In the genomic region with DNA sequence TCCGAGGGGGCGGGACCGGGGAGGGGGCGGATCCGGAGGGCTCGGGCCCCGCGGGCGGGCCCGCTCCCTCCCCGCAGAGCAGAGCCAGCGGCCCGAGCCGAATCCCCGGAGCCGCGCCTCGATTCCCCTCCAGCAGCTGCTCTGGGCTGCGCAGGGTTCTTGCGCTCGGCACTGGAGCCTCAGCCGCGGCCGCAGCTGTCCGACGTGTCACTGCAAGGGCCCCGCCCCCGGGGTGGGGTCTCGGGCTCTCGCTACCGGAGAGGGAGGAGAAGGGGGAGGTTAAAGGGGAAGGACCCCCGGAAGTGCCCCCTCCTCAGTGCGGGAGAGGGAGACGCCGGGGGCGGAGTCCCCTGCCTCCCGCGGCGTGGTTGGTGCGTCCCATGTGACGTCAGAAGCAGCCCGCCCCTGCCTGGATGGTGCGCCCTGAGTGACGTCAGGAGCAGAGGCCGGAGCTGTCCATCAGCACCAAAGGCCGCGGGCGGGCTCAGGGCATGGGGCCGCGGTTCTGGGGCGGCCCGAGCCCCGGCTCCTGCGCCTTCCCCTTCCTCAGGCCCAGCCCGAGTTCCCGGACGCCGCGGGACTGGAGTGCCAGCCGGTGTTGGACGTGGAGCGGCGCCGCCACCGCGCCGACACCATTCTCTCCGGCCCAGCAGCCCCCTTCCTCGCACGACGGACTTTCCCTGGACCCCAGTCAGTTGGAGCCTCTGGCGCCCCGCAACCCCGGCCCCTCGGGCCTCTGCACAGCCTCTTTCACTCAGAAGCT, we compare ENCODE assay signal across 8 cellular contexts. TPM values are rescaled to one million over a fixed set of nuclear protein-coding genes. Genes with fewer than 3 reads are reported as not detected.
DNase-seq lines count a peak whose midpoint lies in the region; ATAC-seq and TF ChIP-seq lines count a peak whose summit lies in the region.

A gene with protein sequence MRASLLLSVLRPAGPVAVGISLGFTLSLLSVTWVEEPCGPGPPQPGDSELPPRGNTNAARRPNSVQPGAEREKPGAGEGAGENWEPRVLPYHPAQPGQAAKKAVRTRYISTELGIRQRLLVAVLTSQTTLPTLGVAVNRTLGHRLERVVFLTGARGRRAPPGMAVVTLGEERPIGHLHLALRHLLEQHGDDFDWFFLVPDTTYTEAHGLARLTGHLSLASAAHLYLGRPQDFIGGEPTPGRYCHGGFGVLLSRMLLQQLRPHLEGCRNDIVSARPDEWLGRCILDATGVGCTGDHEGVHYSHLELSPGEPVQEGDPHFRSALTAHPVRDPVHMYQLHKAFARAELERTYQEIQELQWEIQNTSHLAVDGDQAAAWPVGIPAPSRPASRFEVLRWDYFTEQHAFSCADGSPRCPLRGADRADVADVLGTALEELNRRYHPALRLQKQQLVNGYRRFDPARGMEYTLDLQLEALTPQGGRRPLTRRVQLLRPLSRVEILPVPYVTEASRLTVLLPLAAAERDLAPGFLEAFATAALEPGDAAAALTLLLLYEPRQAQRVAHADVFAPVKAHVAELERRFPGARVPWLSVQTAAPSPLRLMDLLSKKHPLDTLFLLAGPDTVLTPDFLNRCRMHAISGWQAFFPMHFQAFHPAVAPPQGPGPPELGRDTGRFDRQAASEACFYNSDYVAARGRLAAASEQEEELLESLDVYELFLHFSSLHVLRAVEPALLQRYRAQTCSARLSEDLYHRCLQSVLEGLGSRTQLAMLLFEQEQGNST (minus strand): TSS at position 214 of the 763 bp plus-strand sequence. CDS start 271 bp downstream, outside the sequence.
A gene with protein sequence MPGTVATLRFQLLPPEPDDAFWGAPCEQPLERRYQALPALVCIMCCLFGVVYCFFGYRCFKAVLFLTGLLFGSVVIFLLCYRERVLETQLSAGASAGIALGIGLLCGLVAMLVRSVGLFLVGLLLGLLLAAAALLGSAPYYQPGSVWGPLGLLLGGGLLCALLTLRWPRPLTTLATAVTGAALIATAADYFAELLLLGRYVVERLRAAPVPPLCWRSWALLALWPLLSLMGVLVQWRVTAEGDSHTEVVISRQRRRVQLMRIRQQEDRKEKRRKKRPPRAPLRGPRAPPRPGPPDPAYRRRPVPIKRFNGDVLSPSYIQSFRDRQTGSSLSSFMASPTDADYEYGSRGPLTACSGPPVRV (plus strand): TSS at position 433 of the 763 bp plus-strand sequence. CDS start 700 bp downstream, outside the sequence.

- no peak for TF ChIP-seq CTCF in progenitor cell of endocrine pancreas (IDR thresholded peaks at IDR 0.05; ENCODE audit: unreplicated experiment)

- H3K4me1 Mint-ChIP-seq in T-helper 17 cell = peaks cover 21% of the 10 kb centered on the region
- peaks cover 16% of the 10 kb centered on the region for H3K4me1 Mint-ChIP-seq in progenitor cell of endocrine pancreas (ENCODE audit: low read depth)

- H3K36me3 Mint-ChIP-seq in T-helper 17 cell (ENCODE audit: low read depth) = no peaks in the 10 kb centered on the region
- peaks cover 19% of the 10 kb centered on the region for H3K36me3 Mint-ChIP-seq in progenitor cell of endocrine pancreas (ENCODE audit: insufficient read depth)

- H3K27me3 Mint-ChIP-seq in T-helper 17 cell = peaks cover 8% of the 10 kb centered on the region
- H3K27me3 Mint-ChIP-seq in progenitor cell of endocrine pancreas = peaks cover 27% of the 10 kb centered on the region

- no peaks in the 10 kb centered on the region for H3K9me3 Mint-ChIP-seq in progenitor cell of endocrine pancreas (ENCODE audit: low read depth)

- no peaks in the 10 kb centered on the region for H3K9me3 ChIP-seq in T-helper 17 cell (ENCODE audit: control insufficient read depth, low read length, poor library complexity, severe bottlenecking)

- intact Hi-C loops in left ventricle myocardium superior (cut with micrococcal nuclease) = no loop called here

- peak within 1 kb of the TSS; percentile 54 for H3K27ac ChIP-seq in angular gyrus (ENCODE audit: low read depth, low read length)

- H3K27ac Mint-ChIP-seq in T-helper 17 cell (peak within 1 kb of the TSS; percentile 85), progenitor cell of endocrine pancreas (peak within 1 kb of the TSS; percentile 87)

- peak; percentile 82 for ATAC-seq in GM18498 (IDR thresholded peaks at IDR 0.05; ENCODE audit: unreplicated experiment)
- peak; percentile 78 for ATAC-seq in HG02885 (IDR thresholded peaks at IDR 0.05; ENCODE audit: poor library complexity, unreplicated experiment)
- peak; percentile 77 for ATAC-seq in T-helper 17 cell
- peak; percentile 93 for ATAC-seq in left ventricle myocardium superior

- H3K4me3 Mint-ChIP-seq in T-helper 17 cell = peak within 1 kb of the TSS; percentile 92
- peak within 1 kb of the TSS; percentile 88 for H3K4me3 Mint-ChIP-seq in progenitor cell of endocrine pancreas (ENCODE audit: low read depth)

- peak; percentile 95 for DNase-seq in NCI-H1694 treated with DMSO at 0.1 percent for 48 hours (lab: John Stamatoyannopoulos, UW)
- peak; percentile 79 to 89 (median 82) for DNase-seq in T-helper 17 cell
- peak; percentile 99 for DNase-seq in left ventricle myocardium superior
- peak; percentile 98 for DNase-seq in progenitor cell of endocrine pancreas (ENCODE audit: low spot score, unreplicated experiment)
- peak; percentile 99 for DNase-seq in ureter (ENCODE audit: low spot score)

RNA-seq across cellular contexts. Expression of the first gene that starts in this region (rescaled TPM):
- total RNA-seq in T-helper 17 cell = 10 to 100 TPM in 1 of 2 donors, 1 to 10 TPM in 1; 9.4 to 10.4 TPM
- total RNA-seq in left ventricle myocardium superior = 93.1 TPM
- 49.1 and 51.1 TPM in 2 replicates for total RNA-seq in progenitor cell of endocrine pancreas
- 49.6 TPM for total RNA-seq in ureter

RNA-seq across cellular contexts. Expression of the second gene that starts in this region (rescaled TPM):
- total RNA-seq in T-helper 17 cell (under 1 TPM; 0.42 to 0.77 TPM), left ventricle myocardium superior (1.7 TPM), progenitor cell of endocrine pancreas (8.2 and 9.7 TPM in 2 replicates), ureter (6.0 TPM)

Comparison
In these comparisons a context has a peak if more than half of its experiments do, and no peak if none do; other contexts are left out.
1. Peak in every context shown above with its lines: DNase-seq, ATAC-seq and H3K27ac ChIP-seq.